ENCODE assay signal across 8 cellular contexts in the genomic region with DNA sequence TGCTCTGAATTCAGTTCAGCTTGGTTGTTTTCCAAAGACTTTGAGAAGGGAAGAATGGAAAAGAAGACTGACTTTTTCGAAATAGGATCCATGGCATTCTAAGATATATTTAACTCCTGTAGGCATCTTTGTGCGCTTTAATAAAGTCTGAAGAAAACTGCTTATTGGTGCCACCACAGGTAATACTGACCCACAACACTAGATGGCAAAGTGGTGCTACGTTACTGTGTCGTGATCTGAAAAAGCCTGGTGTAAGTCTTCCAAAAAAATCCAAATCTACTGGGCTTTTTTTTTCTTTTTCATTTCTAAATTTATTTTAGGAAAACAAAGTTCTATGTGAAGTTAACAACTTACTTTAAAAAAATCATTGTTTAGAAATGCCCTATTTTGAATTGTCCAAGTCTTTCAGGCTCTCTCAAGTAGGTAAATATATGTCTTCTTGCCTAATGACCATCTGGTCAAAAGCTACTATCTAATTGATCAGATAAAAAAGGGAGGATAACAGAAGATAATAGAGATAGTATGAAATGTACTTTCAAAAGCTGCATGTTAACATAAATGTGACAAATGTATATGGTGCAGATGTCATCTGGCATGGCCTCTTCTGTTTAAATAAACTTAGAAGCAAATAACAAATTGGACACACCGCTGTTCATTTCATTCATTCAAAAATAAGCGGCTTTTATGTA. TPM values are rescaled to one million over a fixed set of nuclear protein-coding genes. Genes with fewer than 3 reads are reported as not detected.
DNase-seq lines count a peak whose midpoint lies in the region; ATAC-seq, FAIRE-seq and TF ChIP-seq lines count a peak whose summit lies in the region.

No MANE protein-coding gene starts in this region.

- no peaks in the 10 kb centered on the region for H3K4me1 Mint-ChIP-seq in activated T-helper 1 cell treated with anti-CD3 and anti-CD28 coated beads, Interleukin-12 subunit alpha, Interleukin-12 subunit beta, Interleukin-2, Interleukin-4 antibody, amounts not matched to agents 30 ng/mL and 10 ng/mL and 1 ng/mL, durations not matched to agents 14 hours and 24 hours and 36 hours (ENCODE audit: low read depth)

- DNase-seq in activated T-helper 1 cell treated with Interleukin-2 at 50 U/mL for 16 hours (ENCODE audit: low read depth) (peak; percentile 7), MM.1S (peak; percentile 48), SK-N-SH (peak; percentile 47), dermis microvascular lymphatic vessel endothelial cell (ENCODE audit: low read depth in 2 of 2) (peak; percentile 41 to 53), mucosa of descending colon (peak in 1 of 3 donors; percentile 54), urothelium cell line (ENCODE audit: low spot score) (peak; percentile 27)
- no peak for DNase-seq in activated T-helper 1 cell treated with anti-CD3 and anti-CD28 coated beads, Interleukin-12 subunit alpha, Interleukin-12 subunit beta, Interleukin-2, Interleukin-4 antibody, amounts not matched to agents 30 ng/mL and 10 ng/mL and 1 ng/mL, durations not matched to agents 14 hours and 24 hours and 36 hours (ENCODE audit: low spot score)

- H3K4me2 ChIP-seq in MM.1S (ENCODE audit: low read depth, low read length) (no peak overlapping the region), SK-N-SH (no peak overlapping the region)

- no peaks in the 10 kb centered on the region for H3K36me3 Mint-ChIP-seq in activated T-helper 1 cell treated with anti-CD3 and anti-CD28 coated beads, Interleukin-12 subunit alpha, Interleukin-12 subunit beta, Interleukin-2, Interleukin-4 antibody, amounts not matched to agents 30 ng/mL and 10 ng/mL and 1 ng/mL, durations not matched to agents 14 hours and 24 hours and 36 hours (ENCODE audit: low read depth)

- no peak overlapping the region for H3K27ac Mint-ChIP-seq in activated T-helper 1 cell treated with anti-CD3 and anti-CD28 coated beads, Interleukin-12 subunit alpha, Interleukin-12 subunit beta, Interleukin-2, Interleukin-4 antibody, amounts not matched to agents 30 ng/mL and 10 ng/mL and 1 ng/mL, durations not matched to agents 14 hours and 24 hours and 36 hours

- H3K9me3 ChIP-seq in MM.1S (replicated peaks; ENCODE audit: insufficient read depth, low read length), result no peaks in the 10 kb centered on the region
- H3K9me3 ChIP-seq in SK-N-SH, result no peaks in the 10 kb centered on the region
- no peaks in the 10 kb centered on the region for H3K9me3 ChIP-seq in mucosa of descending colon

- POLR2A ChIA-PET in SK-N-SH (lab: Yijun Ruan, JAX), result no interaction called here

- peak; percentile 57 for ATAC-seq in mucosa of descending colon
- no peak for ATAC-seq in HG02678 (IDR thresholded peaks at IDR 0.05; ENCODE audit: unreplicated experiment)

- no peak overlapping the region for H3K4me3 Mint-ChIP-seq in activated T-helper 1 cell treated with anti-CD3 and anti-CD28 coated beads, Interleukin-12 subunit alpha, Interleukin-12 subunit beta, Interleukin-2, Interleukin-4 antibody, amounts not matched to agents 30 ng/mL and 10 ng/mL and 1 ng/mL, durations not matched to agents 14 hours and 24 hours and 36 hours

- H3K4me3 ChIP-seq in MM.1S (ENCODE audit: low read length) (no peak overlapping the region), SK-N-SH (ENCODE audit: low read depth in 2 of 2, low read length in 1 of 2) (no peak overlapping the region; a peak in 1 of 4 replicates), mucosa of descending colon (no peak overlapping the region)

- WGBS in SK-N-SH (ENCODE audit: low lambda C conversion rate), result 18% methylated on average over 6 of the region's 6 CpGs

- TF ChIP-seq CTCF in MM.1S (IDR thresholded peaks at IDR 0.05; ENCODE audit: low read length) (peak; percentile 56), SK-N-SH (IDR thresholded peaks at IDR 0.05) (peak; percentile 75), mucosa of descending colon (IDR thresholded peaks at IDR 0.05) (no peak)

- no peaks in the 10 kb centered on the region for H3K4me1 ChIP-seq in MM.1S (ENCODE audit: low read length)
- H3K4me1 ChIP-seq in SK-N-SH (ENCODE audit: control insufficient read depth in 1 of 2, insufficient read depth in 2 of 2, low read depth in 1 of 2, low read length in 1 of 2), result peaks cover 0 to 6% of the 10 kb centered on the region in 2 experiments; a peak in 2 of 4 replicates
- H3K4me1 ChIP-seq in mucosa of descending colon (ENCODE audit: low read depth), result no peaks in the 10 kb centered on the region

- no peaks in the 10 kb centered on the region for H3K9me3 Mint-ChIP-seq in activated T-helper 1 cell treated with anti-CD3 and anti-CD28 coated beads, Interleukin-12 subunit alpha, Interleukin-12 subunit beta, Interleukin-2, Interleukin-4 antibody, amounts not matched to agents 30 ng/mL and 10 ng/mL and 1 ng/mL, durations not matched to agents 14 hours and 24 hours and 36 hours

- peak in 1 of 2 experiments; percentile 60; a peak in 1 of 4 replicates for TF ChIP-seq EP300 in SK-N-SH (IDR thresholded peaks at IDR 0.05; ENCODE audit: borderline replicate concordance in 1 of 2, low read depth in 1 of 2, low read length in 1 of 2)

- H3K27ac ChIP-seq in MM.1S (ENCODE audit: low read length) (no peak overlapping the region), SK-N-SH (ENCODE audit: low read depth in 2 of 2, low read length in 1 of 2) (peak overlapping the region in 1 of 2 experiments; percentile 39; a peak in 1 of 4 replicates)

- TF ChIP-seq RAD21 in SK-N-SH (IDR thresholded peaks at IDR 0.05; ENCODE audit: low read length), result peak; percentile 82

- H3K27me3 Mint-ChIP-seq in activated T-helper 1 cell treated with anti-CD3 and anti-CD28 coated beads, Interleukin-12 subunit alpha, Interleukin-12 subunit beta, Interleukin-2, Interleukin-4 antibody, amounts not matched to agents 30 ng/mL and 10 ng/mL and 1 ng/mL, durations not matched to agents 14 hours and 24 hours and 36 hours (ENCODE audit: insufficient read depth), result peaks cover 3% of the 10 kb centered on the region

- H3K9me2 ChIP-seq in MM.1S (replicated peaks; ENCODE audit: insufficient read depth, low read length), result no peaks in the 10 kb centered on the region
- H3K9me2 ChIP-seq in SK-N-SH, result no peaks in the 10 kb centered on the region

- H3F3A ChIP-seq in MM.1S (ENCODE audit: insufficient read depth, low read length), result no peaks in the 10 kb centered on the region
- H3F3A ChIP-seq in SK-N-SH (replicated peaks; ENCODE audit: insufficient read depth), result no peaks in the 10 kb centered on the region

- H4K20me1 ChIP-seq in MM.1S (ENCODE audit: insufficient read depth, low read length) (no peaks in the 10 kb centered on the region), SK-N-SH (ENCODE audit: insufficient read depth) (no peaks in the 10 kb centered on the region)

- H3K79me2 ChIP-seq in MM.1S (ENCODE audit: low read length) (no peaks in the 10 kb centered on the region), SK-N-SH (ENCODE audit: insufficient read depth) (no peaks in the 10 kb centered on the region)

- CTCF ChIA-PET in SK-N-SH (lab: Yijun Ruan, JAX), result interaction anchor here (0.6 to 1.9 kb wide), 9 partner anchors 10 to 1790 kb away, joined by 3 to 13 read pairs (median 4); no protein-coding TSS in a partner anchor

- no peak overlapping the region for H3K9ac ChIP-seq in MM.1S (ENCODE audit: low read length)
- H3K9ac ChIP-seq in SK-N-SH, result no peak overlapping the region

- intact Hi-C loops in activated T-helper 1 cell treated with anti-CD3 and anti-CD28 coated beads, Interleukin-12 subunit alpha, Interleukin-12 subunit beta, Interleukin-2, Interleukin-4 antibody, amounts not matched to agents 30 ng/mL and 10 ng/mL and 1 ng/mL, durations not matched to agents 14 hours and 24 hours and 36 hours (cut with micrococcal nuclease), result loop anchor here (1.0 to 5.0 kb wide), 3 partner anchors 231 to 488 kb away; no protein-coding TSS in a partner anchor
- intact Hi-C loops in mucosa of descending colon (cut with DNase I, micrococcal nuclease), result no loop called here

- H2AFZ ChIP-seq in MM.1S (ENCODE audit: low read length) (no peak overlapping the region), SK-N-SH (ENCODE audit: low read depth) (no peak overlapping the region; the same call in 1 of the 2 replicates)

- no peak for FAIRE-seq in urothelium cell line (lab: Jason Lieb, UNC)

- H3K27me3 ChIP-seq in MM.1S (replicated peaks; ENCODE audit: insufficient read depth, low read length) (no peaks in the 10 kb centered on the region), SK-N-SH (ENCODE audit: insufficient read depth) (peaks cover 17% of the 10 kb centered on the region)

- H3K36me3 ChIP-seq in MM.1S (replicated peaks; ENCODE audit: insufficient read depth, low read length) (no peaks in the 10 kb centered on the region), SK-N-SH (replicated peaks in 1 of 2; ENCODE audit: control insufficient read depth in 1 of 2, insufficient read depth in 2 of 2, low read length in 1 of 2) (no peaks in the 10 kb centered on the region), mucosa of descending colon (ENCODE audit: low read depth) (no peaks in the 10 kb centered on the region)

TF ChIP-seq in SK-N-SH, 30 proteins besides CTCF, POLR2A, EP300 and RAD21:
- TF ChIP-seq SMC3 (IDR thresholded peaks at IDR 0.05; ENCODE audit: low read depth, low read length), result peak; percentile 58
- TF ChIP-seq GATA2 (CRISPR knock-in tag; IDR thresholded peaks at IDR 0.05), result peak; percentile 61; the same call in 1 of the 2 replicates
- TF ChIP-seq USF2 (IDR thresholded peaks at IDR 0.05; ENCODE audit: borderline replicate concordance, low read depth, low read length), result no peak
- TF ChIP-seq, protein P1, sequence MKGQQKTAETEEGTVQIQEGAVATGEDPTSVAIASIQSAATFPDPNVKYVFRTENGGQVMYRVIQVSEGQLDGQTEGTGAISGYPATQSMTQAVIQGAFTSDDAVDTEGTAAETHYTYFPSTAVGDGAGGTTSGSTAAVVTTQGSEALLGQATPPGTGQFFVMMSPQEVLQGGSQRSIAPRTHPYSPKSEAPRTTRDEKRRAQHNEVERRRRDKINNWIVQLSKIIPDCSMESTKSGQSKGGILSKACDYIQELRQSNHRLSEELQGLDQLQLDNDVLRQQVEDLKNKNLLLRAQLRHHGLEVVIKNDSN (IDR thresholded peaks at IDR 0.05; ENCODE audit: borderline replicate concordance, low read depth), result no peak

RNA-seq across cellular contexts. Expression of gene MID1IP1, which starts 47.0 kb away (rescaled TPM):
- total RNA-seq in activated T-helper 1 cell treated with anti-CD3 and anti-CD28 coated beads, Interleukin-12 subunit alpha, Interleukin-12 subunit beta, Interleukin-2, Interleukin-4 antibody, amounts not matched to agents 30 ng/mL and 10 ng/mL and 1 ng/mL, durations not matched to agents 14 hours and 24 hours and 36 hours, result 106 and 108 TPM in 2 replicates
- 30.9 and 35.4 TPM in 2 replicates for polyA plus RNA-seq in SK-N-SH (2012; rRNA removed)
- polyA plus RNA-seq in SK-N-SH (2012; cell fraction: cytosol; rRNA removed), result 20.1 and 26.9 TPM in 2 replicates
- 29.1 and 29.8 TPM in 2 replicates for polyA plus RNA-seq in SK-N-SH (2012; cell fraction: nucleus; rRNA removed)
- total RNA-seq in dermis microvascular lymphatic vessel endothelial cell (8.3 and 14.9 TPM in 2 replicates), mucosa of descending colon (10 to 100 TPM; 22.2 to 59.7 (median 34.4) TPM)
